In the genomic region with DNA sequence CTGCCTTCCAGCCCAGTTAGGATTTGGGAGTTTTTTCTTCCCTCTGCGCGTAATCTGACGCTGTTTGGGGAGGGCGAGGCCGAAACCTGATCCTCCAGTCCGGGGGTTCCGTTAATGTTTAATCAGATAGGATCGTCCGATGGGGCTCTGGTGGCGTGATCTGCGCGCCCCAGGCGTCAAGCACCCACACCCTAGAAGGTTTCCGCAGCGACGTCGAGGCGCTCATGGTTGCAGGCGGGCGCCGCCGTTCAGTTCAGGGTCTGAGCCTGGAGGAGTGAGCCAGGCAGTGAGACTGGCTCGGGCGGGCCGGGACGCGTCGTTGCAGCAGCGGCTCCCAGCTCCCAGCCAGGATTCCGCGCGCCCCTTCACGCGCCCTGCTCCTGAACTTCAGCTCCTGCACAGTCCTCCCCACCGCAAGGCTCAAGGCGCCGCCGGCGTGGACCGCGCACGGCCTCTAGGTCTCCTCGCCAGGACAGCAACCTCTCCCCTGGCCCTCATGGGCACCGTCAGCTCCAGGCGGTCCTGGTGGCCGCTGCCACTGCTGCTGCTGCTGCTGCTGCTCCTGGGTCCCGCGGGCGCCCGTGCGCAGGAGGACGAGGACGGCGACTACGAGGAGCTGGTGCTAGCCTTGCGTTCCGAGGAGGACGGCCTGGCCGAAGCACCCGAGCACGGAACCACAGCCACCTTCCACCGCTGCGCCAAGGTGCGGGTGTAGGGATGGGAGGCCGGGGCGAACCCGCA, we compare ENCODE assay signal across 8 cellular contexts. TPM values are rescaled to one million over a fixed set of nuclear protein-coding genes. Genes with fewer than 3 reads are reported as not detected.
DNase-seq lines count a peak whose midpoint lies in the region; ATAC-seq and TF ChIP-seq lines count a peak whose summit lies in the region.

A gene (plus strand): TSS at position 207 of the 741 bp plus-strand sequence. CDS start 290 bp downstream, at position 497.

- no peak for TF ChIP-seq EP300 in esophagus muscularis mucosa (IDR thresholded peaks at IDR 0.05)
- no peak for TF ChIP-seq EP300 in neural cell (conservative IDR thresholded peaks at IDR 0.05; ENCODE audit: poor library complexity, severe bottlenecking)

- peaks cover 52% of the 10 kb centered on the region for H3K4me1 Mint-ChIP-seq in Calu3 (ENCODE audit: low read depth, unreplicated experiment)
- no peaks in the 10 kb centered on the region for H3K4me1 Mint-ChIP-seq in immature natural killer cell

- H3K9me3 ChIP-seq in esophagus muscularis mucosa (no peaks in the 10 kb centered on the region), neural cell (ENCODE audit: low read length) (no peaks in the 10 kb centered on the region)

- DNase-seq in Calu3 (peak; percentile 77), NCI-H2227 treated with DMSO at 0.1 percent for 48 hours (lab: John Stamatoyannopoulos, UW) (peak; percentile 42), esophagus muscularis mucosa (ENCODE audit: extremely low spot score) (no peak), immature natural killer cell (no peak), NCI-H226 (no peak)

- no peak within 1 kb of the TSS for H3K27ac ChIP-seq in esophagus muscularis mucosa (replicated peaks in 1 of 4)
- no peak within 1 kb of the TSS for H3K27ac ChIP-seq in neural cell (ENCODE audit: low read length)

- H3K4me2 ChIP-seq in neural cell (ENCODE audit: low read length) = no peak within 1 kb of the TSS

- H3K27me3 ChIP-seq in esophagus muscularis mucosa = peaks cover 0 to 45% (median 12%) of the 10 kb centered on the region in 4 donors
- H3K27me3 ChIP-seq in neural cell (ENCODE audit: insufficient read depth, low read depth, low read length) = peaks cover 49% of the 10 kb centered on the region

- 4% methylated on average over 12 of the region's 67 CpGs for WGBS in esophagus muscularis mucosa

- H3K4me3 Mint-ChIP-seq in Calu3 (ENCODE audit: low read depth, unreplicated experiment) = peak within 1 kb of the TSS; percentile 99
- no peak within 1 kb of the TSS for H3K4me3 Mint-ChIP-seq in immature natural killer cell

- intact Hi-C loops in Calu3 (cut with micrococcal nuclease; ENCODE audit: unreplicated experiment) = loop anchor here (10.0 kb wide), 1 partner anchor 65 kb away; no protein-coding TSS in a partner anchor
- intact Hi-C loops in esophagus muscularis mucosa (cut with DNase I) = no loop called here

- TF ChIP-seq RAD21 in neural cell (conservative IDR thresholded peaks at IDR 0.05) = no peak

- H3K36me3 ChIP-seq in esophagus muscularis mucosa = no peaks in the 10 kb centered on the region
- no peaks in the 10 kb centered on the region for H3K36me3 ChIP-seq in neural cell (ENCODE audit: insufficient read depth, low read length)

- H3K36me3 Mint-ChIP-seq in Calu3 (ENCODE audit: insufficient read depth, unreplicated experiment) (peaks cover 36% of the 10 kb centered on the region), immature natural killer cell (no peaks in the 10 kb centered on the region)

- BruUV-seq in Calu3 (replicated peaks; lab: Mats Ljungman, UMichigan) = no TSS peak

- no peaks in the 10 kb centered on the region for H3K9me2 ChIP-seq in neural cell (ENCODE audit: insufficient read depth, low read length)

- TF ChIP-seq POLR2A in esophagus muscularis mucosa (IDR thresholded peaks at IDR 0.05; ENCODE audit: low read depth) = no peak

- H3K4me1 ChIP-seq in esophagus muscularis mucosa = peaks cover 7 to 26% (median 23%) of the 10 kb centered on the region in 4 donors

- H3K79me2 ChIP-seq in neural cell (replicated peaks; ENCODE audit: insufficient read depth, low read length) = no peaks in the 10 kb centered on the region

- H2AFZ ChIP-seq in neural cell (ENCODE audit: low read depth, low read length) = no peak within 1 kb of the TSS

- H3K4me3 ChIP-seq in esophagus muscularis mucosa (peak within 1 kb of the TSS; percentile 25 to 36 (median 30)), neural cell (ENCODE audit: low read length) (peak within 1 kb of the TSS; percentile 65)

- H3K27me3 Mint-ChIP-seq in Calu3 (ENCODE audit: unreplicated experiment) (no peaks in the 10 kb centered on the region), immature natural killer cell (ENCODE audit: low read depth in 3 of 3) (peaks cover 6 to 31% (median 14%) of the 10 kb centered on the region in 3 donors)

- H3F3A ChIP-seq in neural cell (ENCODE audit: insufficient read depth, low read length, poor library complexity, severe bottlenecking) = no peaks in the 10 kb centered on the region

- CTCF ChIA-PET in Calu3 (lab: Charles Lee) = interaction anchor here (1.3 to 1.4 kb wide), 3 partner anchors 18 to 94 kb away, joined by 3 to 6 read pairs (median 4); no protein-coding TSS in a partner anchor

- no peaks in the 10 kb centered on the region for H4K20me1 ChIP-seq in neural cell (ENCODE audit: insufficient read depth)

- no peak for ATAC-seq in GM21447 (IDR thresholded peaks at IDR 0.05; ENCODE audit: unreplicated experiment)
- no peak for ATAC-seq in GM19023 (IDR thresholded peaks at IDR 0.05; ENCODE audit: unreplicated experiment)

- no peak for TF ChIP-seq CTCF in Calu3 (IDR thresholded peaks at IDR 0.05; ENCODE audit: unreplicated experiment)
- no peak for TF ChIP-seq CTCF in esophagus muscularis mucosa (IDR thresholded peaks at IDR 0.05)
- no peak for TF ChIP-seq CTCF in neural cell (IDR thresholded peaks at IDR 0.05; ENCODE audit: poor library complexity, severe bottlenecking)

- no peak within 1 kb of the TSS for H3K9ac ChIP-seq in neural cell (ENCODE audit: low read length)

- H3K9me3 Mint-ChIP-seq in Calu3 (ENCODE audit: low read depth, unreplicated experiment) = no peaks in the 10 kb centered on the region
- H3K9me3 Mint-ChIP-seq in immature natural killer cell = no peaks in the 10 kb centered on the region

- H3K27ac Mint-ChIP-seq in Calu3 (ENCODE audit: unreplicated experiment) (peak within 1 kb of the TSS; percentile 68), immature natural killer cell (no peak within 1 kb of the TSS)

TF ChIP-seq in neural cell, 6 proteins besides CTCF, POLR2A, EP300 and RAD21:
- TF ChIP-seq EZH2 (IDR thresholded peaks at IDR 0.05; ENCODE audit: borderline replicate concordance, insufficient read depth, low read length, poor library complexity, severe bottlenecking) (peak; percentile 26), POLR2AphosphoS5 (IDR thresholded peaks at IDR 0.05) (no peak), MXI1 (conservative IDR thresholded peaks at IDR 0.05; ENCODE audit: poor library complexity, severe bottlenecking) (peak; percentile 28), TAF1 (IDR thresholded peaks at IDR 0.05; ENCODE audit: low read depth) (no peak)

RNA-seq across cellular contexts. Expression of the gene that starts here (rescaled TPM):
- total RNA-seq in Calu3 (2022) (31.8 and 41.6 TPM in 2 replicates), esophagus muscularis mucosa (under 1 TPM in 2 of 4 donors, not detected in 2; 0.17 to 0.29 TPM)
- polyA plus RNA-seq in neural cell (not detected in 2 replicates), immature natural killer cell (not detected)
- polyA minus RNA-seq in neural cell = not detected in 2 replicates

Comparison
In these comparisons a context has a peak if more than half of its experiments do, and no peak if none do; other contexts are left out.
1. RNA of the gene that starts here (total RNA-seq): 31.8 to 41.6 TPM in Calu3; 0.17 to 0.29 TPM in esophagus muscularis mucosa; every median in the first group is over 10 times any median in the second.
2. DNase-seq: peak in Calu3 (single experiment) and NCI-H2227 treated with DMSO at 0.1 percent for 48 hours (single experiment); none in esophagus muscularis mucosa (single experiment), immature natural killer cell (0 of 3) and NCI-H226 (single experiment).